1 cellular context compared by ENCODE assay signal in the genomic region with DNA sequence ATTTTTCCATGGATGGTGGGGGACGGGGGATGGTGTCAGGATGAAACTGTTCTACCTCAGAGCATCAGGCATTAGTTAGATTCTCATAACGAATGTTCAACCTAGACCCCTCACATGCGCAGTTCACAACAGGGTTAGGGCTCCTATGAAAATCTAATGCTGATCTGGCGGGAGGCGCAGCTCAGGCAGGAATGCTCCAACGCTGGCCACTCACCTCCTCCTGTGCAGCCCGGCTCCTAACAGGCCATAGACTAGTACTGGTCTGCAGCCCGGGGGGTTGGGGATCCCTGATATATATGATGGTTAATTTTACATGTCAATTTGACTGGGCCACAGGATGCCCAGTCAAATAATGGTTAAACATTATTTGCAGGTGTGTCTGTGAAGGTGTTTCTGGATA.
TF ChIP-seq lines count a peak whose summit lies in the region.

No MANE protein-coding gene starts in this region.

TF ChIP-seq in WTC11, 78 proteins besides CTCF, POLR2A, EP300 and RAD21 (continued from another document):
- TF ChIP-seq, protein P1, sequence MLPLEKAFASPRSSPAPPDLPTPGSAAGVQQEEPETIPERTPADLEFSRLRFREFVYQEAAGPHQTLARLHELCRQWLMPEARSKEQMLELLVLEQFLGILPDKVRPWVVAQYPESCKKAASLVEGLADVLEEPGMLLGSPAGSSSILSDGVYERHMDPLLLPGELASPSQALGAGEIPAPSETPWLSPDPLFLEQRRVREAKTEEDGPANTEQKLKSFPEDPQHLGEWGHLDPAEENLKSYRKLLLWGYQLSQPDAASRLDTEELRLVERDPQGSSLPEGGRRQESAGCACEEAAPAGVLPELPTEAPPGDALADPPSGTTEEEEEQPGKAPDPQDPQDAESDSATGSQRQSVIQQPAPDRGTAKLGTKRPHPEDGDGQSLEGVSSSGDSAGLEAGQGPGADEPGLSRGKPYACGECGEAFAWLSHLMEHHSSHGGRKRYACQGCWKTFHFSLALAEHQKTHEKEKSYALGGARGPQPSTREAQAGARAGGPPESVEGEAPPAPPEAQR (CRISPR knock-in tag; IDR thresholded peaks at IDR 0.05), result no peak
- TF ChIP-seq, protein P2, sequence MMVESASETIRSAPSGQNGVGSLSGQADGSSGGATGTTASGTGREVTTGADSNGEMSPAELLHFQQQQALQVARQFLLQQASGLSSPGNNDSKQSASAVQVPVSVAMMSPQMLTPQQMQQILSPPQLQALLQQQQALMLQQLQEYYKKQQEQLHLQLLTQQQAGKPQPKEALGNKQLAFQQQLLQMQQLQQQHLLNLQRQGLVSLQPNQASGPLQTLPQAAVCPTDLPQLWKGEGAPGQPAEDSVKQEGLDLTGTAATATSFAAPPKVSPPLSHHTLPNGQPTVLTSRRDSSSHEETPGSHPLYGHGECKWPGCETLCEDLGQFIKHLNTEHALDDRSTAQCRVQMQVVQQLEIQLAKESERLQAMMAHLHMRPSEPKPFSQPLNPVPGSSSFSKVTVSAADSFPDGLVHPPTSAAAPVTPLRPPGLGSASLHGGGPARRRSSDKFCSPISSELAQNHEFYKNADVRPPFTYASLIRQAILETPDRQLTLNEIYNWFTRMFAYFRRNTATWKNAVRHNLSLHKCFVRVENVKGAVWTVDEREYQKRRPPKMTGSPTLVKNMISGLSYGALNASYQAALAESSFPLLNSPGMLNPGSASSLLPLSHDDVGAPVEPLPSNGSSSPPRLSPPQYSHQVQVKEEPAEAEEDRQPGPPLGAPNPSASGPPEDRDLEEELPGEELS (CRISPR knock-in tag; IDR thresholded peaks at IDR 0.05), result no peak
- TF ChIP-seq JUN (CRISPR knock-in tag; IDR thresholded peaks at IDR 0.05) (no peak), ZNF396 (CRISPR knock-in tag; IDR thresholded peaks at IDR 0.05; ENCODE audit: borderline replicate concordance) (no peak), GRHL2 (CRISPR knock-in tag; IDR thresholded peaks at IDR 0.05; ENCODE audit: insufficient replicate concordance, severe bottlenecking) (no peak), SOX15 (CRISPR knock-in tag; IDR thresholded peaks at IDR 0.05) (no peak), ZNF138 (CRISPR knock-in tag; conservative IDR thresholded peaks at IDR 0.05) (no peak), NFE2L1 (CRISPR knock-in tag; IDR thresholded peaks at IDR 0.05) (no peak)
- TF ChIP-seq, protein P3, sequence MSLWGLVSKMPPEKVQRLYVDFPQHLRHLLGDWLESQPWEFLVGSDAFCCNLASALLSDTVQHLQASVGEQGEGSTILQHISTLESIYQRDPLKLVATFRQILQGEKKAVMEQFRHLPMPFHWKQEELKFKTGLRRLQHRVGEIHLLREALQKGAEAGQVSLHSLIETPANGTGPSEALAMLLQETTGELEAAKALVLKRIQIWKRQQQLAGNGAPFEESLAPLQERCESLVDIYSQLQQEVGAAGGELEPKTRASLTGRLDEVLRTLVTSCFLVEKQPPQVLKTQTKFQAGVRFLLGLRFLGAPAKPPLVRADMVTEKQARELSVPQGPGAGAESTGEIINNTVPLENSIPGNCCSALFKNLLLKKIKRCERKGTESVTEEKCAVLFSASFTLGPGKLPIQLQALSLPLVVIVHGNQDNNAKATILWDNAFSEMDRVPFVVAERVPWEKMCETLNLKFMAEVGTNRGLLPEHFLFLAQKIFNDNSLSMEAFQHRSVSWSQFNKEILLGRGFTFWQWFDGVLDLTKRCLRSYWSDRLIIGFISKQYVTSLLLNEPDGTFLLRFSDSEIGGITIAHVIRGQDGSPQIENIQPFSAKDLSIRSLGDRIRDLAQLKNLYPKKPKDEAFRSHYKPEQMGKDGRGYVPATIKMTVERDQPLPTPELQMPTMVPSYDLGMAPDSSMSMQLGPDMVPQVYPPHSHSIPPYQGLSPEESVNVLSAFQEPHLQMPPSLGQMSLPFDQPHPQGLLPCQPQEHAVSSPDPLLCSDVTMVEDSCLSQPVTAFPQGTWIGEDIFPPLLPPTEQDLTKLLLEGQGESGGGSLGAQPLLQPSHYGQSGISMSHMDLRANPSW (CRISPR knock-in tag; conservative IDR thresholded peaks at IDR 0.05; ENCODE audit: low read depth), result no peak
